Comparison of ENCODE assay signal across 18 cellular contexts in genomic region chr3:50637012-50637411, GRCh38. TPM values are rescaled to one million over a fixed set of nuclear protein-coding genes. Genes with fewer than 3 reads are reported as not detected.
A peak's percentile ranks its signal among the peaks of the same experiment; 100 is the strongest.
DNase-seq lines count a peak whose midpoint lies in the region; ATAC-seq and TF ChIP-seq lines count a peak whose summit lies in the region.
"Had no signal": no experiment of that assay in that cellular context is flagged by ENCODE, and none has a peak within 500 bp of the region (broad histone marks: within the 10 kb centered on the region; RNA-seq: fewer than 3 reads in every experiment).

No MANE protein-coding gene starts in this region.

- peak overlapping the region; percentile 75 for H3K27ac Mint-ChIP-seq in activated CD8-positive, alpha-beta memory T cell treated with anti-CD3 and anti-CD28 coated beads, Interleukin-2, amount 10 ng/mL, durations not matched to agents 7 days and 5 days
- peak overlapping the region in 6 of 8 donors; percentile 27 to 83 (median 64) for H3K27ac Mint-ChIP-seq in CD8-positive, alpha-beta memory T cell
- peak overlapping the region; percentile 78 for H3K27ac Mint-ChIP-seq in activated T-helper 1 cell treated with anti-CD3 and anti-CD28 coated beads, Interleukin-12 subunit alpha, Interleukin-12 subunit beta, Interleukin-2, Interleukin-4 antibody, amounts not matched to agents 30 ng/mL and 10 ng/mL and 1 ng/mL, durations not matched to agents 14 hours and 24 hours and 36 hours
- H3K27ac Mint-ChIP-seq in naive thymus-derived CD4-positive, alpha-beta T cell = peak overlapping the region in 7 of 9 donors; percentile 19 to 91 (median 82)

- POLR2A ChIA-PET in CD8-positive, alpha-beta memory T cell (lab: Charles Lee) = no interaction called here
- POLR2A ChIA-PET in naive thymus-derived CD4-positive, alpha-beta T cell (lab: Charles Lee) = no interaction called here

- H3K4me3 ChIP-seq in CD8-positive, alpha-beta memory T cell (ENCODE audit: low read length) = no peak overlapping the region
- no peak overlapping the region for H3K4me3 ChIP-seq in naive thymus-derived CD4-positive, alpha-beta T cell (ENCODE audit: low read length)
- H3K4me3 ChIP-seq in gastroesophageal sphincter = no peak overlapping the region
- H3K4me3 ChIP-seq: BLaER1 treated with 17β-estradiol and CSF1 and Interleukin-3, amounts not matched to agents 10 nM and 100 nM; HAP-1; thoracic aorta had no signal

- no peak for ATAC-seq in activated CD8-positive, alpha-beta memory T cell treated with anti-CD3 and anti-CD28 coated beads, Interleukin-2, amount 10 ng/mL, durations not matched to agents 7 days and 5 days
- ATAC-seq in naive thymus-derived CD4-positive, alpha-beta T cell = no peak
- no peak for ATAC-seq in gastroesophageal sphincter
- ATAC-seq: foreskin keratinocyte had no signal

- H3K27me3 Mint-ChIP-seq in activated CD8-positive, alpha-beta memory T cell treated with anti-CD3 and anti-CD28 coated beads, Interleukin-2, amount 10 ng/mL, durations not matched to agents 7 days and 5 days = no peaks in the 10 kb centered on the region
- no peaks in the 10 kb centered on the region for H3K27me3 Mint-ChIP-seq in CD8-positive, alpha-beta memory T cell
- no peaks in the 10 kb centered on the region for H3K27me3 Mint-ChIP-seq in activated T-helper 1 cell treated with anti-CD3 and anti-CD28 coated beads, Interleukin-12 subunit alpha, Interleukin-12 subunit beta, Interleukin-2, Interleukin-4 antibody, amounts not matched to agents 30 ng/mL and 10 ng/mL and 1 ng/mL, durations not matched to agents 14 hours and 24 hours and 36 hours (ENCODE audit: insufficient read depth)
- H3K27me3 Mint-ChIP-seq in naive thymus-derived CD4-positive, alpha-beta T cell = no peaks in the 10 kb centered on the region

- H3K36me3 Mint-ChIP-seq in activated CD8-positive, alpha-beta memory T cell treated with anti-CD3 and anti-CD28 coated beads, Interleukin-2, amount 10 ng/mL, durations not matched to agents 7 days and 5 days = peaks cover 20% of the 10 kb centered on the region
- peaks cover 0 to 50% (median 0%) of the 10 kb centered on the region in 3 donors for H3K36me3 Mint-ChIP-seq in CD8-positive, alpha-beta memory T cell
- H3K36me3 Mint-ChIP-seq in activated T-helper 1 cell treated with anti-CD3 and anti-CD28 coated beads, Interleukin-12 subunit alpha, Interleukin-12 subunit beta, Interleukin-2, Interleukin-4 antibody, amounts not matched to agents 30 ng/mL and 10 ng/mL and 1 ng/mL, durations not matched to agents 14 hours and 24 hours and 36 hours (ENCODE audit: low read depth) = peaks cover 37% of the 10 kb centered on the region
- peaks cover 0 to 28% (median 9%) of the 10 kb centered on the region in 5 donors for H3K36me3 Mint-ChIP-seq in naive thymus-derived CD4-positive, alpha-beta T cell

- CTCF ChIA-PET in activated CD8-positive, alpha-beta memory T cell treated with anti-CD3 and anti-CD28 coated beads, Interleukin-2, amount 10 ng/mL, durations not matched to agents 7 days and 5 days (lab: Charles Lee) = interaction anchor here (0.6 to 1.8 kb wide), 4 partner anchors 8 to 22 kb away, joined by 3 to 8 read pairs (median 5); no protein-coding TSS in a partner anchor
- CTCF ChIA-PET in CD8-positive, alpha-beta memory T cell (lab: Charles Lee) = interaction anchor here (1.0 to 2.5 kb wide), 2 partner anchors 13 to 20 kb away, joined by 3 to 6 read pairs; partner anchors contain the start of gene MAPKAPK3
- CTCF ChIA-PET in naive thymus-derived CD4-positive, alpha-beta T cell (lab: Charles Lee) = interaction anchor here (0.7 to 1.1 kb wide), 2 partner anchors 16 to 23 kb away, joined by 3 to 6 read pairs; no protein-coding TSS in a partner anchor

- peaks cover 52% of the 10 kb centered on the region for H3K4me1 Mint-ChIP-seq in activated CD8-positive, alpha-beta memory T cell treated with anti-CD3 and anti-CD28 coated beads, Interleukin-2, amount 10 ng/mL, durations not matched to agents 7 days and 5 days
- H3K4me1 Mint-ChIP-seq in CD8-positive, alpha-beta memory T cell = peaks cover 46 to 61% (median 49%) of the 10 kb centered on the region in 3 donors
- peaks cover 75% of the 10 kb centered on the region for H3K4me1 Mint-ChIP-seq in activated T-helper 1 cell treated with anti-CD3 and anti-CD28 coated beads, Interleukin-12 subunit alpha, Interleukin-12 subunit beta, Interleukin-2, Interleukin-4 antibody, amounts not matched to agents 30 ng/mL and 10 ng/mL and 1 ng/mL, durations not matched to agents 14 hours and 24 hours and 36 hours (ENCODE audit: low read depth)
- H3K4me1 Mint-ChIP-seq in naive thymus-derived CD4-positive, alpha-beta T cell = peaks cover 48 to 71% (median 59%) of the 10 kb centered on the region in 7 donors

- no peak overlapping the region for H3K27ac ChIP-seq in CD8-positive, alpha-beta memory T cell (ENCODE audit: low read depth, low read length)
- H3K27ac ChIP-seq in naive thymus-derived CD4-positive, alpha-beta T cell (ENCODE audit: low read depth, low read length) = peak overlapping the region; percentile 24
- no peak overlapping the region for H3K27ac ChIP-seq in gastroesophageal sphincter
- H3K27ac ChIP-seq: epithelial cell of prostate, foreskin keratinocyte, thoracic aorta had no signal

- H3K9me3 Mint-ChIP-seq in activated CD8-positive, alpha-beta memory T cell treated with anti-CD3 and anti-CD28 coated beads, Interleukin-2, amount 10 ng/mL, durations not matched to agents 7 days and 5 days (ENCODE audit: low read depth) = no peaks in the 10 kb centered on the region
- H3K9me3 Mint-ChIP-seq in CD8-positive, alpha-beta memory T cell = no peaks in the 10 kb centered on the region
- no peaks in the 10 kb centered on the region for H3K9me3 Mint-ChIP-seq in activated T-helper 1 cell treated with anti-CD3 and anti-CD28 coated beads, Interleukin-12 subunit alpha, Interleukin-12 subunit beta, Interleukin-2, Interleukin-4 antibody, amounts not matched to agents 30 ng/mL and 10 ng/mL and 1 ng/mL, durations not matched to agents 14 hours and 24 hours and 36 hours
- H3K9me3 Mint-ChIP-seq in naive thymus-derived CD4-positive, alpha-beta T cell = no peaks in the 10 kb centered on the region

- no peak for TF ChIP-seq POLR2A in gastroesophageal sphincter (IDR thresholded peaks at IDR 0.05)

- 73% methylated on average over 2 of the region's 4 CpGs; no CpG with 5 or more reads in 1 of the 2 donors for WGBS in gastroesophageal sphincter (ENCODE audit: low coverage in 1 of 2), 2 donors

- TF ChIP-seq CTCF in gastroesophageal sphincter (IDR thresholded peaks at IDR 0.05) = no peak

- H3K4me1 ChIP-seq in CD8-positive, alpha-beta memory T cell (ENCODE audit: insufficient read depth, low read length) = peaks cover 42% of the 10 kb centered on the region
- peaks cover 11 to 25% of the 10 kb centered on the region in 2 donors for H3K4me1 ChIP-seq in naive thymus-derived CD4-positive, alpha-beta T cell (ENCODE audit: control insufficient read depth in 2 of 2, insufficient read depth in 2 of 2, low read length in 2 of 2)
- peaks cover 0 to 26% (median 0%) of the 10 kb centered on the region in 3 donors for H3K4me1 ChIP-seq in gastroesophageal sphincter
- H3K4me1 ChIP-seq: HAP-1 had no signal

- no peak for TF ChIP-seq EP300 in gastroesophageal sphincter (IDR thresholded peaks at IDR 0.05)

- DNase-seq in activated CD8-positive, alpha-beta memory T cell treated with anti-CD3 and anti-CD28 coated beads, Interleukin-2, amount 10 ng/mL, durations not matched to agents 7 days and 5 days = no peak
- DNase-seq in activated CD8-positive, alpha-beta memory T cell treated with anti-CD3 and anti-CD28 coated beads, Interleukin-2, amount 50 U/mL, for 4 hours = no peak
- DNase-seq in CD8-positive, alpha-beta memory T cell = no peak
- DNase-seq in activated T-helper 1 cell treated with anti-CD3 and anti-CD28 coated beads, Interleukin-12 subunit alpha, Interleukin-12 subunit beta, Interleukin-2, Interleukin-4 antibody, amounts not matched to agents 30 ng/mL and 10 ng/mL and 1 ng/mL, durations not matched to agents 14 hours and 24 hours and 36 hours (ENCODE audit: low spot score) = no peak
- DNase-seq in naive thymus-derived CD4-positive, alpha-beta T cell = no peak
- DNase-seq in GM03348 (ENCODE audit: low spot score) (no peak), NCI-H748 treated with DMSO at 0.1 percent for 48 hours (lab: John Stamatoyannopoulos, UW) (no peak)
- DNase-seq: activated CD4-positive, CD25-positive, alpha-beta regulatory T cell; foreskin keratinocyte; NCI-H1417; NCI-H526; SHP77 treated with DMSO at 0.1 percent for 48 hours; stimulated activated CD4-positive, alpha-beta T cell treated with anti-CD3 and anti-CD28 coated beads, Interleukin-12 subunit alpha, Interleukin-12 subunit beta, amount 100 ng/mL, for 4 hours had no signal

- peaks cover 21% of the 10 kb centered on the region for H3K36me3 ChIP-seq in CD8-positive, alpha-beta memory T cell (ENCODE audit: insufficient read depth, low read length)
- H3K36me3 ChIP-seq in naive thymus-derived CD4-positive, alpha-beta T cell (ENCODE audit: control insufficient read depth in 2 of 3, insufficient read depth in 3 of 3, low read length in 3 of 3) = peaks cover 0 to 34% (median 6%) of the 10 kb centered on the region in 3 experiments
- peaks cover 0 to 23% of the 10 kb centered on the region in 2 donors for H3K36me3 ChIP-seq in gastroesophageal sphincter
- H3K36me3 ChIP-seq: thoracic aorta had no signal

- intact Hi-C loops in activated T-helper 1 cell treated with anti-CD3 and anti-CD28 coated beads, Interleukin-12 subunit alpha, Interleukin-12 subunit beta, Interleukin-2, Interleukin-4 antibody, amounts not matched to agents 30 ng/mL and 10 ng/mL and 1 ng/mL, durations not matched to agents 14 hours and 24 hours and 36 hours (cut with micrococcal nuclease) = no loop called here
- intact Hi-C loops in naive thymus-derived CD4-positive, alpha-beta T cell (cut with micrococcal nuclease) = no loop called here

- H3K4me3 Mint-ChIP-seq in activated CD8-positive, alpha-beta memory T cell treated with anti-CD3 and anti-CD28 coated beads, Interleukin-2, amount 10 ng/mL, durations not matched to agents 7 days and 5 days = no peak overlapping the region
- H3K4me3 Mint-ChIP-seq in CD8-positive, alpha-beta memory T cell = no peak overlapping the region
- H3K4me3 Mint-ChIP-seq in activated T-helper 1 cell treated with anti-CD3 and anti-CD28 coated beads, Interleukin-12 subunit alpha, Interleukin-12 subunit beta, Interleukin-2, Interleukin-4 antibody, amounts not matched to agents 30 ng/mL and 10 ng/mL and 1 ng/mL, durations not matched to agents 14 hours and 24 hours and 36 hours = no peak overlapping the region
- peak overlapping the region in 1 of 10 donors; percentile 53 for H3K4me3 Mint-ChIP-seq in naive thymus-derived CD4-positive, alpha-beta T cell

- H3K9me3 ChIP-seq in CD8-positive, alpha-beta memory T cell (ENCODE audit: low read length) = no peaks in the 10 kb centered on the region
- no peaks in the 10 kb centered on the region for H3K9me3 ChIP-seq in naive thymus-derived CD4-positive, alpha-beta T cell (ENCODE audit: control insufficient read depth in 2 of 3, low read length in 3 of 3)
- no peaks in the 10 kb centered on the region for H3K9me3 ChIP-seq in gastroesophageal sphincter
- H3K9me3 ChIP-seq: BLaER1 treated with 17β-estradiol and CSF1 and Interleukin-3, amounts not matched to agents 10 nM and 100 nM; HAP-1; thoracic aorta had no signal

- H3K27me3 ChIP-seq in CD8-positive, alpha-beta memory T cell (ENCODE audit: insufficient read depth, low read length, poor library complexity, severe bottlenecking) = no peaks in the 10 kb centered on the region
- H3K27me3 ChIP-seq in naive thymus-derived CD4-positive, alpha-beta T cell (ENCODE audit: control insufficient read depth in 2 of 2, insufficient read depth in 2 of 2, low read length in 2 of 2) = no peaks in the 10 kb centered on the region
- H3K27me3 ChIP-seq in gastroesophageal sphincter = no peaks in the 10 kb centered on the region
- H3K27me3 ChIP-seq: BLaER1 treated with 17β-estradiol and CSF1 and Interleukin-3, amounts not matched to agents 10 nM and 100 nM; foreskin keratinocyte had no signal

RNA-seq across cellular contexts. Expression of gene MAPKAPK3, which starts 20.1 kb away (rescaled TPM):
- total RNA-seq in activated CD8-positive, alpha-beta memory T cell treated with anti-CD3 and anti-CD28 coated beads, Interleukin-2, amount 10 ng/mL, durations not matched to agents 7 days and 5 days = 100 to 1,000 TPM; 156 to 175 TPM
- 100 to 1,000 TPM; 153 to 156 TPM for total RNA-seq in CD8-positive, alpha-beta memory T cell
- 57.0 TPM for polyA plus RNA-seq in CD8-positive, alpha-beta memory T cell
- total RNA-seq in activated T-helper 1 cell treated with anti-CD3 and anti-CD28 coated beads, Interleukin-12 subunit alpha, Interleukin-12 subunit beta, Interleukin-2, Interleukin-4 antibody, amounts not matched to agents 30 ng/mL and 10 ng/mL and 1 ng/mL, durations not matched to agents 14 hours and 24 hours and 36 hours = 191 and 201 TPM in 2 replicates
- total RNA-seq in naive thymus-derived CD4-positive, alpha-beta T cell = 100 to 1,000 TPM in 1 of 5 experiments, 10 to 100 TPM in 4; 26.7 to 196 (median 37.7) TPM
- 10 to 100 TPM; 53.4 to 54.1 TPM for polyA plus RNA-seq in naive thymus-derived CD4-positive, alpha-beta T cell
- total RNA-seq in gastroesophageal sphincter = 10 to 100 TPM; 18.7 to 30.2 (median 22.4) TPM

RNA-seq across cellular contexts. Expression of gene CISH, which starts 25.4 kb away (rescaled TPM):
- total RNA-seq in activated CD8-positive, alpha-beta memory T cell treated with anti-CD3 and anti-CD28 coated beads, Interleukin-2, amount 10 ng/mL, durations not matched to agents 7 days and 5 days = 100 to 1,000 TPM; 266 to 369 TPM
- 100 to 1,000 TPM; 216 to 222 TPM for total RNA-seq in CD8-positive, alpha-beta memory T cell
- polyA plus RNA-seq in CD8-positive, alpha-beta memory T cell = 92.8 TPM
- 334 and 341 TPM in 2 replicates for total RNA-seq in activated T-helper 1 cell treated with anti-CD3 and anti-CD28 coated beads, Interleukin-12 subunit alpha, Interleukin-12 subunit beta, Interleukin-2, Interleukin-4 antibody, amounts not matched to agents 30 ng/mL and 10 ng/mL and 1 ng/mL, durations not matched to agents 14 hours and 24 hours and 36 hours
- 100 to 1,000 TPM in 1 of 5 experiments, 10 to 100 TPM in 4; 10.9 to 486 (median 28.5) TPM for total RNA-seq in naive thymus-derived CD4-positive, alpha-beta T cell
- 100 to 1,000 TPM; 134 to 150 TPM for polyA plus RNA-seq in naive thymus-derived CD4-positive, alpha-beta T cell
- 1 to 10 TPM in 3 of 4 donors, under 1 TPM in 1; 0.99 to 9.3 (median 3.6) TPM for total RNA-seq in gastroesophageal sphincter

RNA-seq across cellular contexts. Expression of gene DOCK3, which starts 37.7 kb away (rescaled TPM):
- 1 to 10 TPM; 3.4 to 4.1 TPM for total RNA-seq in activated CD8-positive, alpha-beta memory T cell treated with anti-CD3 and anti-CD28 coated beads, Interleukin-2, amount 10 ng/mL, durations not matched to agents 7 days and 5 days
- total RNA-seq in CD8-positive, alpha-beta memory T cell = 1 to 10 TPM; 2.0 to 2.1 TPM
- polyA plus RNA-seq in CD8-positive, alpha-beta memory T cell = 0.16 TPM
- total RNA-seq in activated T-helper 1 cell treated with anti-CD3 and anti-CD28 coated beads, Interleukin-12 subunit alpha, Interleukin-12 subunit beta, Interleukin-2, Interleukin-4 antibody, amounts not matched to agents 30 ng/mL and 10 ng/mL and 1 ng/mL, durations not matched to agents 14 hours and 24 hours and 36 hours = 1.5 and 1.6 TPM in 2 replicates
- total RNA-seq in naive thymus-derived CD4-positive, alpha-beta T cell = 1 to 10 TPM; 1.5 to 2.9 (median 1.9) TPM
- under 1 TPM; 0.19 to 0.26 TPM for polyA plus RNA-seq in naive thymus-derived CD4-positive, alpha-beta T cell
- total RNA-seq in gastroesophageal sphincter = 10 to 100 TPM in 1 of 4 donors, 1 to 10 TPM in 3; 5.5 to 10.0 (median 8.7) TPM
